ENCODE assay signal across 18 cellular contexts in genomic region chr4:154612472-154613414, GRCh38. TPM values are rescaled to one million over a fixed set of nuclear protein-coding genes. Genes with fewer than 3 reads are reported as not detected.
A peak's percentile ranks its signal among the peaks of the same experiment; 100 is the strongest.
DNase-seq lines count a peak whose midpoint lies in the region; ATAC-seq, FAIRE-seq and TF ChIP-seq lines count a peak whose summit lies in the region.
"Had no signal": no experiment of that assay in that cellular context is flagged by ENCODE, and none has a peak within 500 bp of the region (broad histone marks: within the 10 kb centered on the region; RNA-seq: fewer than 3 reads in every experiment).

TSS of gene FGG (minus strand) at chr4:154612656. CDS start at chr4:154612609, 47 bp downstream.

- H3K79me2 ChIP-seq in K562 (ENCODE audit: control insufficient read depth, insufficient read depth, low read length) = no peaks in the 10 kb centered on the region

- H3K4me1 ChIP-seq in K562 (replicated peaks in 1 of 2; ENCODE audit: control insufficient read depth in 2 of 2, insufficient read depth in 2 of 2, low read length in 2 of 2) = no peaks in the 10 kb centered on the region
- peaks cover 4 to 48% (median 31%) of the 10 kb centered on the region in 4 donors for H3K4me1 ChIP-seq in liver (ENCODE audit: control insufficient read depth in 4 of 4, insufficient read depth in 4 of 4, low read length in 3 of 4)
- H3K4me1 ChIP-seq in neuronal stem cell (ENCODE audit: control insufficient read depth in 2 of 2, insufficient read depth in 1 of 2, low read depth in 1 of 2, low read length in 2 of 2) = no peaks in the 10 kb centered on the region
- no peaks in the 10 kb centered on the region for H3K4me1 ChIP-seq in gastroesophageal sphincter

- H4K20me1 ChIP-seq in K562 (replicated peaks; ENCODE audit: control insufficient read depth, insufficient read depth, low read length) = no peaks in the 10 kb centered on the region

- in situ Hi-C loops in K562 (cut with MboI) = no loop called here

- H3K9me3 ChIP-seq in K562 (replicated peaks; ENCODE audit: control insufficient read depth, insufficient read depth, low read depth, low read length) (no peaks in the 10 kb centered on the region), liver (ENCODE audit: control insufficient read depth in 4 of 4, low read length in 3 of 4) (no peaks in the 10 kb centered on the region), neuronal stem cell (replicated peaks in 1 of 2; ENCODE audit: control insufficient read depth in 2 of 2, insufficient read depth in 1 of 2, low read depth in 1 of 2, low read length in 2 of 2) (no peaks in the 10 kb centered on the region), gastroesophageal sphincter (no peaks in the 10 kb centered on the region)

- no peak within 1 kb of the TSS for H2AK5ac ChIP-seq in neuronal stem cell (ENCODE audit: low read depth, low read length)

- ATAC-seq in K562 = peak; percentile 90
- no peak for ATAC-seq in HG02852 (IDR thresholded peaks at IDR 0.05; ENCODE audit: unreplicated experiment)
- no peak for ATAC-seq in gastroesophageal sphincter

- H3K9ac ChIP-seq in K562 (ENCODE audit: insufficient read depth in 1 of 2, low read depth in 2 of 2, low read length in 2 of 2) (no peak within 1 kb of the TSS), liver (ENCODE audit: low read depth in 1 of 2, low read length in 2 of 2) (peak within 1 kb of the TSS; percentile 53 to 95), neuronal stem cell (ENCODE audit: low read depth, low read length, poor library complexity) (no peak within 1 kb of the TSS)

- H2AFZ ChIP-seq in K562 (ENCODE audit: low read depth, low read length) (peak within 1 kb of the TSS; percentile 56; the same call in 1 of the 2 replicates), neuronal stem cell (ENCODE audit: low read length) (peak within 1 kb of the TSS; percentile 22)

- 2% methylated on average over 7 of the region's 7 CpGs for WGBS in K562 (ENCODE audit: insufficient coverage, low coverage, missing lambda C conversion rate)
- 31% methylated on average over 7 of the region's 7 CpGs for WGBS in liver
- no CpG with 5 or more reads among the region's 7 CpGs for WGBS in neuronal stem cell (ENCODE audit: extremely low coverage in 2 of 2, insufficient read length in 2 of 2, insufficient replicate concordance in 1 of 2), 2 donors
- 57 to 72% methylated on average over 6 to 7 of the region's 7 CpGs for WGBS in gastroesophageal sphincter (ENCODE audit: low coverage in 1 of 2), 2 donors

- CTCF ChIA-PET in K562 (lab: Yijun Ruan, JAX; ENCODE audit: low intra/inter-chr PET ratio) = no interaction called here

- no peak within 1 kb of the TSS for H3K27ac ChIP-seq in K562 (ENCODE audit: extremely low read depth, low read depth, low read length)
- peak within 1 kb of the TSS; percentile 68 to 73 for H3K27ac ChIP-seq in liver (ENCODE audit: low read depth in 1 of 2, low read length in 2 of 2)
- no peak within 1 kb of the TSS for H3K27ac ChIP-seq in neuronal stem cell (replicated peaks; ENCODE audit: low read length)
- H3K27ac ChIP-seq in gastroesophageal sphincter = no peak within 1 kb of the TSS

- H3K14ac ChIP-seq in neuronal stem cell (ENCODE audit: low read length) = no peak within 1 kb of the TSS

- H3K4me2 ChIP-seq in K562 (ENCODE audit: insufficient read depth, low read length) = no peak within 1 kb of the TSS
- no peak within 1 kb of the TSS for H3K4me2 ChIP-seq in neuronal stem cell (ENCODE audit: insufficient read depth, low read length, poor library complexity, severe bottlenecking)

- no peak within 1 kb of the TSS for H3K23ac ChIP-seq in neuronal stem cell (ENCODE audit: low read depth, low read length, poor library complexity)

- H3K27me3 ChIP-seq in K562 (ENCODE audit: control insufficient read depth in 2 of 2, insufficient read depth in 2 of 2, low read length in 2 of 2) (no peaks in the 10 kb centered on the region), liver (ENCODE audit: control insufficient read depth in 4 of 4, insufficient read depth in 4 of 4, low read length in 3 of 4) (no peaks in the 10 kb centered on the region), neuronal stem cell (ENCODE audit: control insufficient read depth in 3 of 3, insufficient read depth in 3 of 3, low read depth in 1 of 3, low read length in 3 of 3) (no peaks in the 10 kb centered on the region), gastroesophageal sphincter (peaks cover 13% of the 10 kb centered on the region)

- H3K4ac ChIP-seq in neuronal stem cell (ENCODE audit: low read length) = no peak within 1 kb of the TSS

- H3K4me3 ChIP-seq in K562 = no peak within 1 kb of the TSS
- peak within 1 kb of the TSS; percentile 77 to 89 (median 87) for H3K4me3 ChIP-seq in liver (ENCODE audit: low read depth in 1 of 3, low read length in 3 of 3)
- H3K4me3 ChIP-seq in neuronal stem cell (ENCODE audit: low read length in 2 of 2) = peak within 1 kb of the TSS in 1 of 2 donors; percentile 12
- no peak within 1 kb of the TSS for H3K4me3 ChIP-seq in gastroesophageal sphincter

- DNase-seq in HuH-7.5 (ENCODE audit: low spot score) (peak; percentile 27), K562 (ENCODE audit: extremely low read depth in 1 of 4, low spot score in 3 of 4) (no peak), neuronal stem cell (ENCODE audit: low spot score) (no peak)
- DNase-seq in stimulated activated CD8-positive, alpha-beta memory T cell treated with anti-CD3 and anti-CD28 coated beads, Interleukin-4, amount 100 ng/mL, for 48 hours = no peak
- DNase-seq in activated CD8-positive, alpha-beta memory T cell treated with anti-CD3 and anti-CD28 coated beads, Interleukin-2, amount 50 U/mL, for 48 hours = no peak
- DNase-seq: AML-193, COR-L47, DMS153, NCI-H2029, NCI-H2171 treated with DMSO at 0.1 percent for 48 hours, NCI-H446 treated with DMSO at 0.1 percent for 48 hours, NCI-H748 treated with DMSO at 0.1 percent for 48 hours had no signal

- intact Hi-C loops in K562 (cut with micrococcal nuclease) = loop anchor here (10.0 kb wide), 1 partner anchor 838 kb away; no protein-coding TSS in a partner anchor

- TF ChIP-seq POLR2A in K562 (conservative IDR thresholded peaks at IDR 0.05) = no peak
- no peak for TF ChIP-seq POLR2A in gastroesophageal sphincter (IDR thresholded peaks at IDR 0.05)

- H3K79me1 ChIP-seq in neuronal stem cell (ENCODE audit: low read depth, low read length) = no peaks in the 10 kb centered on the region

- H4K91ac ChIP-seq in neuronal stem cell (ENCODE audit: low read depth, low read length, poor library complexity) = no peak within 1 kb of the TSS

- no peak for TF ChIP-seq CTCF in K562 (IDR thresholded peaks at IDR 0.05 in 2 of 3, conservative IDR thresholded peaks at IDR 0.05 in 1 of 3; ENCODE audit: insufficient read depth in 2 of 3, low read depth in 1 of 3, low read length in 3 of 3)
- TF ChIP-seq CTCF in liver (IDR thresholded peaks at IDR 0.05; ENCODE audit: low read depth, low read length, missing input control) = no peak
- no peak for TF ChIP-seq CTCF in gastroesophageal sphincter (IDR thresholded peaks at IDR 0.05)

- H2BK12ac ChIP-seq in neuronal stem cell (ENCODE audit: low read length) = no peak within 1 kb of the TSS

- no peak for TF ChIP-seq RAD21 in K562 (CRISPR knock-in tag; conservative IDR thresholded peaks at IDR 0.05 in 1 of 2, IDR thresholded peaks at IDR 0.05 in 1 of 2)
- TF ChIP-seq RAD21 in liver (IDR thresholded peaks at IDR 0.05) = peak; percentile 46 to 53

- POLR2A ChIA-PET in K562 (lab: Yijun Ruan, JAX) = interaction anchor here (0.6 to 1.0 kb wide), 2 partner anchors 14 to 25 kb away, joined by 3 to 4 read pairs; no protein-coding TSS in a partner anchor

- TF ChIP-seq EP300 in K562 (IDR thresholded peaks at IDR 0.05; ENCODE audit: low read length) = no peak
- TF ChIP-seq EP300 in gastroesophageal sphincter (IDR thresholded peaks at IDR 0.05) = no peak

- H2BK120ac ChIP-seq in neuronal stem cell (ENCODE audit: low read depth, low read length) = no peak within 1 kb of the TSS

- no peaks in the 10 kb centered on the region for H3K36me3 ChIP-seq in K562 (ENCODE audit: control insufficient read depth, insufficient read depth, low read length)
- peaks cover 2 to 27% (median 21%) of the 10 kb centered on the region in 4 donors for H3K36me3 ChIP-seq in liver (ENCODE audit: control insufficient read depth in 4 of 4, insufficient read depth in 3 of 4, low read depth in 1 of 4, low read length in 3 of 4)
- no peaks in the 10 kb centered on the region for H3K36me3 ChIP-seq in neuronal stem cell (replicated peaks in 1 of 2; ENCODE audit: control insufficient read depth in 2 of 2, insufficient read depth in 2 of 2, low read length in 2 of 2)
- no peaks in the 10 kb centered on the region for H3K36me3 ChIP-seq in gastroesophageal sphincter

- H3K9me1 ChIP-seq in K562 (ENCODE audit: control insufficient read depth, insufficient read depth, low read length) = no peaks in the 10 kb centered on the region

- no peak within 1 kb of the TSS for H2BK5ac ChIP-seq in neuronal stem cell (ENCODE audit: low read length)

- BruUV-seq in K562 (replicated peaks; lab: Mats Ljungman, UMichigan) = no TSS peak

- H4K8ac ChIP-seq in neuronal stem cell (ENCODE audit: low read depth, low read length) = no peak within 1 kb of the TSS

- no peak for FAIRE-seq in K562 (lab: Jason Lieb, UNC)
- FAIRE-seq: H54 had no signal

- H3K18ac ChIP-seq in neuronal stem cell (ENCODE audit: low read length) = no peak within 1 kb of the TSS

- H2BK15ac ChIP-seq in neuronal stem cell (ENCODE audit: low read length) = no peak within 1 kb of the TSS

TF ChIP-seq in liver, 16 proteins besides CTCF, POLR2A, EP300 and RAD21 (continues in another document):
- peak; percentile 91 for TF ChIP-seq SP1 (IDR thresholded peaks at IDR 0.05)

RNA-seq across cellular contexts. Expression of gene FGG, which starts in this region (rescaled TPM):
- not detected in 2 replicates for total RNA-seq in K562 (2011; cell fraction: chromatin; rRNA removed; ENCODE audit: low replicate concordance)
- not detected in 2 replicates for total RNA-seq in K562 (2011; cell fraction: nucleolus; rRNA removed)
- total RNA-seq in K562 (2011; cell fraction: nucleoplasm; rRNA removed) = not detected in 2 replicates
- total RNA-seq in K562 (2014; rRNA removed) = 0.45 TPM in 1 of 2 replicates, not detected in the other
- total RNA-seq in K562 (2014; rRNA removed; fragmentation: Illumina TruSeq; extraction: Trizol) = 0.33 TPM in 1 of 2 replicates, not detected in the other
- not detected in 2 replicates for total RNA-seq in K562 (2015; rRNA removed; fragmentation: Illumina TruSeq; extraction: Trizol)
- total RNA-seq in K562 (2021) = 1.9 and 2.2 TPM in 2 replicates
- 0.08 and 0.24 TPM in 2 replicates for polyA plus RNA-seq in K562 (2011; rRNA removed)
- polyA plus RNA-seq in K562 (2011; cell fraction: cytosol; rRNA removed) = not detected in 2 replicates
- not detected in 2 replicates for polyA plus RNA-seq in K562 (2011; cell fraction: nucleus; rRNA removed)
- polyA plus RNA-seq in K562 (2012) = 0.07 and 1.9 TPM in 2 replicates
- 0.12 TPM in 1 of 2 replicates, not detected in the other for polyA plus RNA-seq in K562 (2014; fragmentation: Illumina TruSeq; extraction: Trizol)
- polyA plus RNA-seq in K562 (2014; fragmentation: Nextera tagmentation; extraction: Ambion mirVana) = under 1 TPM; 0.34 to 0.41 TPM
- polyA plus RNA-seq in K562 (2014; rRNA removed) = 0.27 TPM in 1 of 2 replicates, not detected in the other
- 0.12 TPM in 1 of 2 replicates, not detected in the other for polyA minus RNA-seq in K562 (2011; rRNA and poly(A)+ RNA removed)
- 1.3 TPM in 1 of 2 replicates, not detected in the other for polyA minus RNA-seq in K562 (2011; cell fraction: cytosol; rRNA and poly(A)+ RNA removed)
- not detected in 2 replicates for polyA minus RNA-seq in K562 (2011; cell fraction: nucleus; rRNA and poly(A)+ RNA removed)
- total RNA-seq in liver = over 10,000 TPM; 11,566 to 20,700 TPM
- over 10,000 TPM in 1 of 2 donors, 1,000 to 10,000 TPM in 1; 7,404 to 18,576 TPM for polyA plus RNA-seq in liver
- not detected for polyA plus RNA-seq in neuronal stem cell (2013, experiment 1 of 2)
- not detected for polyA plus RNA-seq in neuronal stem cell (2013, experiment 2 of 2)
- not detected for total RNA-seq in gastroesophageal sphincter
- total RNA-seq: HT-29 had no signal
- polyA plus RNA-seq: CD14-positive monocyte had no signal

Comparison
In these comparisons a context has a peak if more than half of its experiments do, and no peak if none do; other contexts are left out.
1. RNA of gene FGG (total RNA-seq): 11,566 to 20,700 TPM in liver; 0.33 to 2.2 TPM in K562 and not detected in gastroesophageal sphincter; every median in the first group is over 1,000 times any median in the second.
2. RNA of gene FGG (polyA plus RNA-seq): 7,404 to 18,576 TPM in liver; 0.07 to 1.9 TPM in K562; every median in the first group is over 1,000 times any median in the second.
3. H3K27ac ChIP-seq: peak in liver (2 of 2); none in K562 (single experiment), neuronal stem cell (single experiment) and gastroesophageal sphincter (0 of 4).
4. H3K4me3 ChIP-seq: peak in liver (3 of 3); none in K562 (single experiment) and gastroesophageal sphincter (0 of 2).
5. H3K9ac ChIP-seq: peak in liver (2 of 2); none in K562 (0 of 2) and neuronal stem cell (single experiment).